28 cellular contexts compared by ENCODE assay signal in the genomic region with DNA sequence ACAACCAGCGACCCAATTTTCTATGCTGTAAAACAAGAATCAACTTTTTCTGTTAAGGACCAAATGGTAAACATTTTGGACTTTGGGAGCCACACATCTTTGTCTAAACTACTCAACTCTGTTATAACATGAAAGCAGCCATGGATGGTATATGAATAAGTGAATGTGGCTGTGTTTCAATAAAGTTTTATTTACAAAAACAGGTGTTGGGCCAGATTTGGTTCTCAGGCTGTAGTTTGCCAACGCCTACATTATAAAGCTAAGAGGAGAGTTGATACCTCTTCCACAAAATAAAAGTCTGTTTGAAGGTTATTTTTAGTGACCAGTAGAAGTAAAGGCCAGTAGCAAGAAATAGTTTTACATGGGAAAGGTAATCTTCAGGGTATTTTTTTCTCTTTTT.
"Had no signal": no experiment of that assay in that cellular context is flagged by ENCODE, and none has a peak within 500 bp of the region (broad histone marks: within the 10 kb centered on the region; RNA-seq: fewer than 3 reads in every experiment).

No MANE protein-coding gene starts in this region.

- ATAC-seq: activated T-cell treated with anti-CD3 and anti-CD28 coated beads, Interleukin-2, amount 50 U/mL, for 72 hours; esophagus mucosa; T-helper 17 cell; WTC11 had no signal

- DNase-seq: activated CD4-positive, alpha-beta memory T cell treated with anti-CD3 and anti-CD28 coated beads, Interleukin-2, amount 10 ng/mL, durations not matched to agents 7 days and 5 days; activated CD4-positive, alpha-beta T cell treated with anti-CD3 and anti-CD28 coated beads for 1 hour; activated CD4-positive, alpha-beta T cell treated with anti-CD3 and anti-CD28 coated beads for 4 hours; activated CD4-positive, alpha-beta T cell treated with anti-CD3 and anti-CD28 coated beads, Interleukin-2, amount 10 ng/mL, durations not matched to agents 7 days and 5 days; activated CD4-positive, alpha-beta T cell treated with anti-CD3 and anti-CD28 coated beads, Interleukin-2, amount 50 U/mL, for 4 hours; activated CD8-positive, alpha-beta memory T cell treated with anti-CD3 and anti-CD28 coated beads, Interleukin-2, amount 50 U/mL, for 48 hours; activated gamma-delta T cell; activated naive CD4-positive, alpha-beta T cell treated with anti-CD3 and anti-CD28 coated beads, Interleukin-2, amount 50 U/mL, for 16 hours; activated naive CD4-positive, alpha-beta T cell treated with Interleukin-2 at 50 U/mL for 16 hours; activated T-cell treated with anti-CD3 and anti-CD28 coated beads for 4 hours; activated T-cell treated with anti-CD3 and anti-CD28 coated beads, Interleukin-2, amount 50 U/mL, for 24 hours; activated T-cell treated with anti-CD3 and anti-CD28 coated beads, Interleukin-2, amount 50 U/mL, for 72 hours; amniotic stem cell; anterior cingulate cortex; brain microvascular endothelial cell; effector CD8-positive, alpha-beta T cell; foreskin fibroblast; head of caudate nucleus; T-helper 1 cell; T-helper 17 cell; T1000 had no signal

- H3K27me3 Mint-ChIP-seq: activated CD4-positive, alpha-beta memory T cell treated with anti-CD3 and anti-CD28 coated beads, Interleukin-2, amount 10 ng/mL, durations not matched to agents 7 days and 5 days; activated CD4-positive, alpha-beta T cell treated with anti-CD3 and anti-CD28 coated beads, Interleukin-2, amount 10 ng/mL, durations not matched to agents 7 days and 5 days; activated naive CD8-positive, alpha-beta T cell; activated T-cell treated with anti-CD3 and anti-CD28 coated beads, Interleukin-2, amount 50 U/mL, for 24 hours; central memory CD8-positive, alpha-beta T cell; T-helper 17 cell had no signal

- H3K36me3 ChIP-seq: brain microvascular endothelial cell had no signal

- H3K27ac Mint-ChIP-seq: activated CD4-positive, alpha-beta memory T cell treated with anti-CD3 and anti-CD28 coated beads, Interleukin-2, amount 10 ng/mL, durations not matched to agents 7 days and 5 days; activated CD4-positive, alpha-beta T cell treated with anti-CD3 and anti-CD28 coated beads, Interleukin-2, amount 10 ng/mL, durations not matched to agents 7 days and 5 days; activated naive CD8-positive, alpha-beta T cell; activated T-cell treated with anti-CD3 and anti-CD28 coated beads, Interleukin-2, amount 50 U/mL, for 24 hours; activated T-cell treated with anti-CD3 and anti-CD28 coated beads, Interleukin-2, amount 50 U/mL, for 72 hours; T-helper 17 cell; T-helper 2 cell treated with Interferon-gamma antibody and Interleukin-4, amounts not matched to agents 5 μg/mL and 100 μg/mL, for 36 hours; WTC11 had no signal

- H3K4me3 Mint-ChIP-seq: activated CD4-positive, alpha-beta memory T cell treated with anti-CD3 and anti-CD28 coated beads, Interleukin-2, amount 10 ng/mL, durations not matched to agents 7 days and 5 days; activated CD4-positive, alpha-beta T cell treated with anti-CD3 and anti-CD28 coated beads, Interleukin-2, amount 10 ng/mL, durations not matched to agents 7 days and 5 days; activated naive CD8-positive, alpha-beta T cell; activated T-cell treated with anti-CD3 and anti-CD28 coated beads, Interleukin-2, amount 50 U/mL, for 24 hours; activated T-cell treated with anti-CD3 and anti-CD28 coated beads, Interleukin-2, amount 50 U/mL, for 72 hours; central memory CD8-positive, alpha-beta T cell; T-helper 17 cell; T-helper 2 cell treated with Interferon-gamma antibody and Interleukin-4, amounts not matched to agents 5 μg/mL and 100 μg/mL, for 36 hours; WTC11 had no signal

- H3K4me1 Mint-ChIP-seq: activated CD4-positive, alpha-beta memory T cell treated with anti-CD3 and anti-CD28 coated beads, Interleukin-2, amount 10 ng/mL, durations not matched to agents 7 days and 5 days; activated CD4-positive, alpha-beta T cell treated with anti-CD3 and anti-CD28 coated beads, Interleukin-2, amount 10 ng/mL, durations not matched to agents 7 days and 5 days; central memory CD8-positive, alpha-beta T cell; T-helper 17 cell had no signal

- H3K27me3 ChIP-seq: brain microvascular endothelial cell had no signal

- FAIRE-seq: astrocyte, bronchial epithelial cell had no signal

- H3K27ac ChIP-seq: brain microvascular endothelial cell had no signal
